ENCODE assay signal across 16 cellular contexts in genomic region chr7:29642494-29643155, GRCh38.
DNase-seq lines count a peak whose midpoint lies in the region; ATAC-seq and TF ChIP-seq lines count a peak whose summit lies in the region.
"Had no signal": no experiment of that assay in that cellular context is flagged by ENCODE, and none has a peak within 500 bp of the region (broad histone marks: within the 10 kb centered on the region; RNA-seq: fewer than 3 reads in every experiment).

No MANE protein-coding gene starts in this region.

- peak overlapping the region; percentile 62; the same call in 1 of the 2 replicates for H3K27ac ChIP-seq in KMS-11
- H3K27ac ChIP-seq: C4-2B, GM23248, Peyer's patch had no signal

- H3K79me2 ChIP-seq in KMS-11 (ENCODE audit: insufficient read depth, low read depth) = peaks cover 79% of the 10 kb centered on the region

- DNase-seq in EH (ENCODE audit: low read depth) (peak; percentile 18), cardiac fibroblast (ENCODE audit: low read depth in 2 of 2) (peak; percentile 20 to 45), omental fat pad (ENCODE audit: low spot score) (no peak), germinal center (ENCODE audit: low spot score) (no peak), pons (ENCODE audit: low spot score) (no peak)
- DNase-seq: GM23248, MG63, NCI-H1092, NCI-H146, NCI-H2081 treated with DMSO at 0.1 percent for 48 hours, NCI-H510A treated with DMSO at 0.1 percent for 48 hours, Peyer's patch, Right ventricle myocardium superior had no signal

- ATAC-seq in omental fat pad (ENCODE audit: low FRiP score) (peak; percentile 64), HG02759 (IDR thresholded peaks at IDR 0.05; ENCODE audit: unreplicated experiment) (no peak)

- H3K36me3 ChIP-seq in KMS-11 (ENCODE audit: insufficient read depth) = no peaks in the 10 kb centered on the region
- H3K36me3 ChIP-seq: MG63, Peyer's patch had no signal

- no peak for TF ChIP-seq CTCF in KMS-11 (conservative IDR thresholded peaks at IDR 0.05; ENCODE audit: low read depth, low read length)
- no peak for TF ChIP-seq CTCF in cardiac fibroblast (IDR thresholded peaks at IDR 0.05; ENCODE audit: low read depth, low read length)
- no peak for TF ChIP-seq CTCF in omental fat pad (IDR thresholded peaks at IDR 0.05)

- peaks cover 98% of the 10 kb centered on the region for H3K4me1 ChIP-seq in KMS-11 (ENCODE audit: low read depth, poor library complexity, severe bottlenecking)
- H3K4me1 ChIP-seq: Peyer's patch had no signal

- peak overlapping the region; percentile 74 for H3K4me2 ChIP-seq in KMS-11

- H3K9ac ChIP-seq in KMS-11 = no peak overlapping the region
- H3K9ac ChIP-seq: GM23248 had no signal

- no peak overlapping the region for H2AFZ ChIP-seq in KMS-11 (ENCODE audit: low read depth)
- H2AFZ ChIP-seq: GM23248 had no signal

- H3K27me3 ChIP-seq in KMS-11 (ENCODE audit: insufficient read depth, low read depth) = no peaks in the 10 kb centered on the region
- H3K27me3 ChIP-seq: MG63, Peyer's patch had no signal

- H3K4me3 ChIP-seq in KMS-11 (IDR thresholded peaks at IDR 0.05; ENCODE audit: insufficient read depth, low read depth, low read length) = no peak overlapping the region
- H3K4me3 ChIP-seq in cardiac fibroblast (replicated peaks in 1 of 2; ENCODE audit: low read depth in 2 of 2, low read length in 2 of 2) = no peak overlapping the region
- H3K4me3 ChIP-seq: GM23248, MG63, Peyer's patch had no signal

- H4K20me1 ChIP-seq in KMS-11 (ENCODE audit: insufficient read depth) = no peaks in the 10 kb centered on the region

Comparison
In these comparisons a context has a peak if more than half of its experiments do, and no peak if none do; other contexts are left out.
1. DNase-seq: peak in EH (single experiment) and cardiac fibroblast (2 of 2); none in omental fat pad (single experiment), germinal center (single experiment) and pons (single experiment).